Comparison of ENCODE assay signal across 17 cellular contexts in the genomic region with DNA sequence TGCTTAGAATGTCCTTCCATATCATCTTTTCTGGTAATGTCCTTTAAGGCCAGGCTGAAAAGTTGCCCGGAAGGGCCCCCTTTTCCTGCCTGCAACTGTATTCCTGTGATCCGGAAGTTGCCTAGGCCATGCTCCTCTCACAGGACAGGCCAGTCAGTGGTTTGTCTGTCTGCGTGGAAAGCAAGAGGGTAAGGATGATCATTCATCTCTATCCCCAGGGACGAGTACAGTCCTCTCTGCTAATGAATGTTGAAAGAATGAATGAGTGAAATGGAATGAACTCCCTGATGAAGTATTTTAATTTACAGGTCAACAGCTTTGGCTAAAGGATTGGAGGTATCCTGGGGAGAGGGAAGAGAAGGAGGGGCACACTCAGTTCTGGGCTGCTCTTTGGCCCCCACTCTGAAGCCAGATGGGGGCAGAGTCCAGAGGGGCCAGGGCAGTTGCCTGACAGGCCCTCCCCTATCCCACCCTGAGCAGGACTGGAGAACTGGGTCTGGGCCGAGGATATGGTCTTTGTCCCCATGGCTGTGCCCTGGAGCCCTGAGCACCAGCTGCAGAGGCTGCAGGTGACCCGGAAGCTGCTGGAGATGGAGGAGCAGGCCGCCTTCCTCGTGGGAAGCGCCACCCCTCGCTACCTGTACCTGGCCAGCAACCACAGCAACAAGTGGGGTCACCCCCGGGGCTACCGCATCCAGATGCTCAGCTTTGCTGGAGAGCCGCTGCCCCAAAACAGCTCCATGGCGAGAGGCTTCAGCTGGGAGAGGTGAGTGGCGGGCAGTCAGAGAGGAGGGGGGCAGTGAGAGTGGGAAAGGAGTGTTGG. TPM values are rescaled to one million over a fixed set of nuclear protein-coding genes. Genes with fewer than 3 reads are reported as not detected.
DNase-seq lines count a peak whose midpoint lies in the region; ATAC-seq and TF ChIP-seq lines count a peak whose summit lies in the region.
"Had no signal": no experiment of that assay in that cellular context is flagged by ENCODE, and none has a peak within 500 bp of the region (broad histone marks: within the 10 kb centered on the region; RNA-seq: fewer than 3 reads in every experiment).

No MANE protein-coding gene starts in this region.

- DNase-seq in NCI-H748 (lab: John Stamatoyannopoulos, UW; ENCODE audit: unreplicated experiment) (peak; percentile 14), NCI-H748 treated with DMSO at 0.1 percent for 48 hours (lab: John Stamatoyannopoulos, UW) (no peak), upper lobe of right lung (peak; percentile 52), epidermal melanocyte (ENCODE audit: insufficient read length, low spot score) (no peak)
- DNase-seq: 8988T; activated CD4-positive, alpha-beta T cell treated with anti-CD3 and anti-CD28 coated beads for 48 hours; activated naive CD4-positive, alpha-beta T cell; C1 segment of cervical spinal cord; cortex of kidney; GOT3; mesendoderm; stimulated activated CD4-positive, alpha-beta T cell treated with anti-CD3 and anti-CD28 coated beads, Interleukin-1b, Interleukin-23, amount 100 ng/mL, for 48 hours; testis had no signal

- peaks cover 0 to 39% of the 10 kb centered on the region in 2 donors for H3K4me1 ChIP-seq in muscle layer of duodenum (ENCODE audit: control insufficient read depth in 1 of 2, insufficient read depth in 2 of 2, low read length in 2 of 2)
- peaks cover 11% of the 10 kb centered on the region for H3K4me1 ChIP-seq in upper lobe of right lung

- H3K9me3 ChIP-seq in muscle layer of duodenum (ENCODE audit: control insufficient read depth in 1 of 2, low read length in 2 of 2) = no peaks in the 10 kb centered on the region
- H3K9me3 ChIP-seq in upper lobe of right lung = no peaks in the 10 kb centered on the region
- H3K9me3 ChIP-seq: testis had no signal

- H3K4me3 ChIP-seq in muscle layer of duodenum (ENCODE audit: low read depth in 1 of 2, low read length in 2 of 2) (peak overlapping the region; percentile 77 to 79), upper lobe of right lung (peak overlapping the region; percentile 53)

- H3K27ac ChIP-seq in muscle layer of duodenum (ENCODE audit: low read length) (peak overlapping the region; percentile 39), upper lobe of right lung (no peak overlapping the region)
- H3K27ac ChIP-seq: testis had no signal

- H3K36me3 ChIP-seq in muscle layer of duodenum (ENCODE audit: control insufficient read depth in 1 of 2, insufficient read depth in 2 of 2, low read length in 2 of 2) (peaks cover 0 to 19% of the 10 kb centered on the region in 2 donors), upper lobe of right lung (no peaks in the 10 kb centered on the region)

- TF ChIP-seq CTCF in upper lobe of right lung (IDR thresholded peaks at IDR 0.05) = no peak

- intact Hi-C loops in upper lobe of right lung (cut with DNase I) = no loop called here

- no peaks in the 10 kb centered on the region for H3K27me3 ChIP-seq in muscle layer of duodenum (ENCODE audit: low read depth, low read length)
- no peaks in the 10 kb centered on the region for H3K27me3 ChIP-seq in upper lobe of right lung
- H3K27me3 ChIP-seq: testis had no signal

- ATAC-seq in upper lobe of right lung (no peak), HG02852 (IDR thresholded peaks at IDR 0.05; ENCODE audit: unreplicated experiment) (no peak)

RNA-seq across cellular contexts. Expression of a gene that starts 3.2 kb away (rescaled TPM):
- 235 TPM for total RNA-seq in upper lobe of right lung

RNA-seq across cellular contexts. Expression of a gene that starts 9.8 kb away (rescaled TPM):
- 2.0 TPM for total RNA-seq in upper lobe of right lung

RNA-seq across cellular contexts. Expression of a gene that starts 21.0 kb away (rescaled TPM):
- 89.4 TPM for total RNA-seq in upper lobe of right lung

RNA-seq across cellular contexts. Expression of a gene that starts 30.1 kb away (rescaled TPM):
- total RNA-seq in upper lobe of right lung = 66.7 TPM

RNA-seq across cellular contexts. Expression of a gene that starts 46.4 kb away (rescaled TPM):
- total RNA-seq in upper lobe of right lung = not detected
- total RNA-seq: glomerular endothelial cell, renal cortical epithelial cell had no signal

Comparison
In these comparisons a context has a peak if more than half of its experiments do, and no peak if none do; other contexts are left out.
1. DNase-seq: peak in NCI-H748 (single experiment) and upper lobe of right lung (single experiment); none in NCI-H748 treated with DMSO at 0.1 percent for 48 hours (single experiment) and epidermal melanocyte (single experiment).